ENCODE assay signal across 27 cellular contexts in the genomic region with DNA sequence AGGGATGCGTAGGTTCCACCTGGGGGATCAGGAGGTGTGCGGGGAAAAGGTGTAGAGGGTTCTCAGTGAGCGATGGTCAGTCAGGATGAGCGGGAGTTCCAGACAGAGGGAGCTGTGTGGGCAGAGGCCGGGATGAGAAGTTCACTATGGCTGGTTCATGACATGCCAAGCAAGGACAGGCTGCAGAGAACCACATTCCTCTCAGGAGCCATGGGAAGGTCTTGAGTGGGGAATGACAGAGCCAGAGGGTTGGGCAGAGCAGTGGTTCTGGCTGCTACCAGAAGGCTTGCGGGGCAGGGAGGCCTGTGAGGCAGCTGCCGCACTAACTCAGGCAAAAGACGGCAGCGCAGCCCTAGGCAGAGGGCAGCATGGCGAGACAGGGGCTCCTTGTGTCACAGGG.
"Had no signal": no experiment of that assay in that cellular context is flagged by ENCODE, and none has a peak within 500 bp of the region (broad histone marks: within the 10 kb centered on the region; RNA-seq: fewer than 3 reads in every experiment).

No MANE protein-coding gene starts in this region.

- H3K36me3 Mint-ChIP-seq: memory B cell; mesothelial cell of epicardium; naive thymus-derived CD4-positive, alpha-beta T cell; stimulated activated effector memory CD8-positive, alpha-beta T cell treated with anti-CD3 and anti-CD28 coated beads, Interleukin-12 subunit alpha, Interleukin-12 subunit beta, amount 100 ng/mL, for 72 hours had no signal

- H3K9me3 Mint-ChIP-seq: endodermal cell; memory B cell; mesothelial cell of epicardium; naive thymus-derived CD4-positive, alpha-beta T cell; nephron; stimulated activated effector memory CD8-positive, alpha-beta T cell treated with anti-CD3 and anti-CD28 coated beads, Interleukin-12 subunit alpha, Interleukin-12 subunit beta, amount 100 ng/mL, for 72 hours had no signal

- H3K79me2 ChIP-seq: hepatocyte had no signal

- H3K4me3 ChIP-seq: dorsolateral prefrontal cortex, gastroesophageal sphincter, heart left ventricle, hepatocyte, lung, mucosa of descending colon, pancreas, right lobe of liver, smooth muscle cell, stomach, thyroid gland, vagina had no signal

- H3K4me1 ChIP-seq: heart left ventricle, pancreas, thyroid gland, vagina had no signal

- DNase-seq: dorsolateral prefrontal cortex; effector CD4-positive, alpha-beta T cell; endodermal cell; foreskin fibroblast; heart left ventricle; kidney; mucosa of descending colon; naive thymus-derived CD4-positive, alpha-beta T cell; pancreas; right lobe of liver; stimulated activated CD4-positive, alpha-beta T cell treated with anti-CD3 and anti-CD28 coated beads, Interleukin-2, amount 100 ng/mL, for 24 hours; stimulated activated CD4-positive, alpha-beta T cell treated with anti-CD3 and anti-CD28 coated beads, Interleukin-4, amount 100 ng/mL, for 24 hours; stimulated activated naive CD4-positive, alpha-beta T cell treated with Interleukin-2 at 50 U/mL for 16 hours; stomach; thyroid gland had no signal

- H2AFZ ChIP-seq: hepatocyte had no signal

- FAIRE-seq: colon, kidney, pancreas had no signal

- H3K4me3 Mint-ChIP-seq: endodermal cell; memory B cell; mesothelial cell of epicardium; naive thymus-derived CD4-positive, alpha-beta T cell; nephron; stimulated activated effector memory CD8-positive, alpha-beta T cell treated with anti-CD3 and anti-CD28 coated beads, Interleukin-12 subunit alpha, Interleukin-12 subunit beta, amount 100 ng/mL, for 72 hours had no signal

- H3K4me2 ChIP-seq: hepatocyte, smooth muscle cell had no signal

- H3K9me3 ChIP-seq: gastroesophageal sphincter, heart left ventricle, mucosa of descending colon, neutrophil, pancreas, right lobe of liver, stomach, thyroid gland, vagina had no signal

- H3K27me3 ChIP-seq: dorsolateral prefrontal cortex, gastroesophageal sphincter, hepatocyte, neutrophil, pancreas, right lobe of liver, stomach, thyroid gland, vagina had no signal

- H3K36me3 ChIP-seq: heart left ventricle, neutrophil, pancreas, right lobe of liver, stomach, thyroid gland, vagina had no signal

- H3K27ac Mint-ChIP-seq: endodermal cell, memory B cell, mesothelial cell of epicardium, nephron had no signal

- H3K27ac ChIP-seq: dorsolateral prefrontal cortex, epithelial cell of prostate, gastroesophageal sphincter, heart left ventricle, hepatocyte, neutrophil, pancreas, right lobe of liver, stomach, thyroid gland, vagina had no signal
